In genomic region chr11:2156416-2157182, GRCh38 we compare ENCODE assay signal across 9 cellular contexts. TPM values are rescaled to one million over a fixed set of nuclear protein-coding genes. Genes with fewer than 3 reads are reported as not detected.
A peak's percentile ranks its signal among the peaks of the same experiment; 100 is the strongest.
DNase-seq lines count a peak whose midpoint lies in the region; ATAC-seq and TF ChIP-seq lines count a peak whose summit lies in the region.
"Had no signal": no experiment of that assay in that cellular context is flagged by ENCODE, and none has a peak within 500 bp of the region (broad histone marks: within the 10 kb centered on the region; RNA-seq: fewer than 3 reads in every experiment).

No MANE protein-coding gene starts in this region.

- TF ChIP-seq CTCF in LNCAP (IDR thresholded peaks at IDR 0.05), result peak; percentile 88
- TF ChIP-seq CTCF in WI38 (IDR thresholded peaks at IDR 0.05; ENCODE audit: low read depth, low read length), result peak; percentile 74

- intact Hi-C loops in left colon (cut with DNase I, micrococcal nuclease), result loop anchor here in 1 of 2 donors (10.0 kb wide), 1 partner anchor 322 kb away; the partner anchor contains the start of genes SYT8 and TNNI2

- no peak overlapping the region for H3K27ac ChIP-seq in caudate nucleus (ENCODE audit: low read depth, low read length)

- peak; percentile 78 for ATAC-seq in left colon
- ATAC-seq in GM18519 (IDR thresholded peaks at IDR 0.05; ENCODE audit: low FRiP score, unreplicated experiment), result no peak
- ATAC-seq in HG03439 (IDR thresholded peaks at IDR 0.05; ENCODE audit: unreplicated experiment), result no peak

- no peak overlapping the region for H3K4me3 ChIP-seq in WI38 (ENCODE audit: low read depth, low read length)

- DNase-seq in EL (peak; percentile 63), caudate nucleus (lab: John Stamatoyannopoulos, UW) (peak in 39 of 61 donors; percentile 6 to 74 (median 24)), left colon (peak; percentile 36 to 77)
- peak; percentile 26 for DNase-seq in stimulated activated CD8-positive, alpha-beta memory T cell treated with anti-CD3 and anti-CD28 coated beads, Interleukin-12 subunit alpha, Interleukin-12 subunit beta, amount 100 ng/mL, for 1 hour (ENCODE audit: low read depth)

RNA-seq across cellular contexts. Expression of gene INS, which starts 4.4 kb away (rescaled TPM):
- total RNA-seq in left colon, result 1 to 10 TPM in 1 of 2 donors, not detected in 1; 1.3 TPM
- total RNA-seq: temporal lobe had no signal

RNA-seq across cellular contexts. Expression of gene TH, which starts 15.0 kb away (rescaled TPM):
- not detected for total RNA-seq in left colon

RNA-seq across cellular contexts. Expression of gene IGF2, which starts 17.4 kb away (rescaled TPM):
- 10 to 100 TPM in 1 of 2 donors, 1 to 10 TPM in 1; 7.3 to 10.8 TPM for total RNA-seq in left colon
